Comparison of ENCODE assay signal across 8 cellular contexts in the genomic region with DNA sequence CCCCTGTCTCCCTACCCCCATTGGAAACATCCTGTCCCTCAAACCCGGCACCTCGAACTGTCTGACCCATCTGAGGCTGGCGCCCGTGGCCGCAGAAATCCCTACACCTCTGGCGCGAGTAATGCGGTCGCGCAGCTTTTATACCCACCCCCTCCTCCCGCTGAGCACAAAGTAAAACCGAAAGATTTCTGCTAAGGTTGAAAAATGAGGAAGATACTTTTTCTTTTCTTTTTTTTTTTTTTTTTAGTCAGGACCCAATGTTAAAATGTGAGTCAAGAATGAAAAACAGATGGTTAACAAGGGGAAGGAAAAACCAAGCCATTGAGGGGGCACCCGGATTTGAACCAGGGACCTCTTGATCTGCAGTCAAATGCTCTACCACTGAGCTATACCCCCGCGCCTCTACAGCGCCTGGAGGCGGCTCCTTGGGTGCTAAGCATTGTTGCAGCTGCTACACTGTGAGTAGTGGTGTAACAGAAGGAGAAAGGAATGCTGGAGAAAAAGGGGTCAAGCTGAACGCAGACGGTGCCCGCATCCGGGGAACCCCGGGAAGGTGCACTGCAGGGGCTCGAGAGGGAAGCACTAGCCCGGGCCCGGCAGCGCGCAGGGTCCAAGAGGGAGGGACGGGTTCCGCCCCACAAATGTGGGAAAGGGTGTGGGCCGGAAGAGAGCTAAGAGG. TPM values are rescaled to one million over a fixed set of nuclear protein-coding genes. Genes with fewer than 3 reads are reported as not detected.
DNase-seq lines count a peak whose midpoint lies in the region; ATAC-seq and TF ChIP-seq lines count a peak whose summit lies in the region.

No MANE protein-coding gene starts in this region.

- peak overlapping the region; percentile 87 for H3K9ac ChIP-seq in SK-N-MC (ENCODE audit: insufficient read length)

- H3K36me3 ChIP-seq in SK-N-MC (ENCODE audit: insufficient read depth, low read length) (no peaks in the 10 kb centered on the region), osteoblast (ENCODE audit: insufficient read depth, low read length) (peaks cover 10% of the 10 kb centered on the region), thoracic aorta (no peaks in the 10 kb centered on the region)

- H3K27ac Mint-ChIP-seq in activated naive CD4-positive, alpha-beta T cell treated with anti-CD3 and anti-CD28 coated beads, Interleukin-2, amount 50 U/mL, for 24 hours: peak overlapping the region; percentile 100

- peak overlapping the region; percentile 100 for H3K4me3 ChIP-seq in SK-N-MC
- H3K4me3 ChIP-seq in osteoblast (ENCODE audit: insufficient read depth, low read length): peak overlapping the region; percentile 100
- H3K4me3 ChIP-seq in thoracic aorta: peak overlapping the region; percentile 100

- DNase-seq in GM03348 (ENCODE audit: low spot score) (peak; percentile 77), HCEC 1CT (peak; percentile 89), MV-4-11 (lab: John Stamatoyannopoulos, UW) (peak; percentile 93), SK-N-MC (ENCODE audit: low read depth, low spot score) (peak; percentile 84), globus pallidus (ENCODE audit: low spot score) (peak; percentile 89), osteoblast (ENCODE audit: insufficient read length, low spot score, missing footprints) (peak; percentile 95), thoracic aorta (ENCODE audit: low spot score) (peak; percentile 63)

- ATAC-seq in thoracic aorta (ENCODE audit: insufficient number of reproducible peaks, low FRiP score, low read depth): peak; percentile 61

- no peaks in the 10 kb centered on the region for H3K27me3 Mint-ChIP-seq in activated naive CD4-positive, alpha-beta T cell treated with anti-CD3 and anti-CD28 coated beads, Interleukin-2, amount 50 U/mL, for 24 hours

- H2AFZ ChIP-seq in osteoblast (ENCODE audit: low read length): peak overlapping the region; percentile 86

- peaks cover 2% of the 10 kb centered on the region for H3K36me3 Mint-ChIP-seq in activated naive CD4-positive, alpha-beta T cell treated with anti-CD3 and anti-CD28 coated beads, Interleukin-2, amount 50 U/mL, for 24 hours

- peaks cover 42% of the 10 kb centered on the region for H3K79me2 ChIP-seq in osteoblast (ENCODE audit: insufficient read depth, low read length)

- H3K4me1 ChIP-seq in osteoblast (ENCODE audit: insufficient read depth, low read length) (peaks cover 40% of the 10 kb centered on the region), thoracic aorta (ENCODE audit: control insufficient read depth in 1 of 2, low read depth in 2 of 2) (peaks cover 29 to 37% of the 10 kb centered on the region in 2 donors)

- H3K4me1 Mint-ChIP-seq in activated naive CD4-positive, alpha-beta T cell treated with anti-CD3 and anti-CD28 coated beads, Interleukin-2, amount 50 U/mL, for 24 hours: peaks cover 50% of the 10 kb centered on the region

- peak overlapping the region; percentile 99 for H3K4me3 Mint-ChIP-seq in activated naive CD4-positive, alpha-beta T cell treated with anti-CD3 and anti-CD28 coated beads, Interleukin-2, amount 50 U/mL, for 24 hours

- peak overlapping the region; percentile 93 for H3K27ac ChIP-seq in SK-N-MC
- peak overlapping the region; percentile 82 for H3K27ac ChIP-seq in osteoblast (ENCODE audit: low read depth, low read length)
- H3K27ac ChIP-seq in thoracic aorta: peak overlapping the region; percentile 92 to 98

- H4K20me1 ChIP-seq in osteoblast (ENCODE audit: insufficient read depth, low read length): peaks cover 32% of the 10 kb centered on the region

- H3K9me3 ChIP-seq in SK-N-MC (ENCODE audit: low read depth, low read length): no peaks in the 10 kb centered on the region
- H3K9me3 ChIP-seq in osteoblast (ENCODE audit: low read depth, low read length): no peaks in the 10 kb centered on the region
- H3K9me3 ChIP-seq in thoracic aorta: no peaks in the 10 kb centered on the region

- H3K4me2 ChIP-seq in osteoblast (ENCODE audit: insufficient read depth, low read length): peak overlapping the region; percentile 83

- H3K9me3 Mint-ChIP-seq in activated naive CD4-positive, alpha-beta T cell treated with anti-CD3 and anti-CD28 coated beads, Interleukin-2, amount 50 U/mL, for 24 hours: no peaks in the 10 kb centered on the region

- H3K27me3 ChIP-seq in osteoblast (ENCODE audit: insufficient read depth, low read length): no peaks in the 10 kb centered on the region
- H3K27me3 ChIP-seq in thoracic aorta (replicated peaks; ENCODE audit: insufficient read depth): no peaks in the 10 kb centered on the region

- TF ChIP-seq CTCF in osteoblast (IDR thresholded peaks at IDR 0.05; ENCODE audit: extremely low read depth, low read depth, low read length) (peak; percentile 43), thoracic aorta (IDR thresholded peaks at IDR 0.05) (no peak)

RNA-seq across cellular contexts. Expression of a gene that starts 0.8 kb away (rescaled TPM):
- total RNA-seq in osteoblast (215 and 228 TPM in 2 replicates), thoracic aorta (100 to 1,000 TPM in 1 of 2 donors, 10 to 100 TPM in 1; 87.2 to 219 TPM)

RNA-seq across cellular contexts. Expression of a gene that starts 15.6 kb away (rescaled TPM):
- 821 and 1,095 TPM in 2 replicates for total RNA-seq in osteoblast
- 100 to 1,000 TPM; 870 to 981 TPM for total RNA-seq in thoracic aorta

RNA-seq across cellular contexts. Expression of a gene that starts 44.0 kb away (rescaled TPM):
- total RNA-seq in osteoblast: 10.3 and 10.9 TPM in 2 replicates
- 10 to 100 TPM; 28.0 to 29.1 TPM for total RNA-seq in thoracic aorta

Comparison
In these comparisons a context has a peak if more than half of its experiments do, and no peak if none do; other contexts are left out.
1. Peak in every context shown above with its lines: DNase-seq, ATAC-seq, H3K4me3 ChIP-seq and H3K27ac ChIP-seq.